8 cellular contexts compared by ENCODE assay signal in genomic region chr17:29616300-29617048, GRCh38. TPM values are rescaled to one million over a fixed set of nuclear protein-coding genes. Genes with fewer than 3 reads are reported as not detected.
DNase-seq lines count a peak whose midpoint lies in the region; ATAC-seq and TF ChIP-seq lines count a peak whose summit lies in the region.

No MANE protein-coding gene starts in this region.

- H3K27me3 Mint-ChIP-seq in activated naive CD4-positive, alpha-beta T cell treated with anti-CD3 and anti-CD28 coated beads, Interleukin-2, amount 50 U/mL, for 24 hours: no peaks in the 10 kb centered on the region
- no peaks in the 10 kb centered on the region for H3K27me3 Mint-ChIP-seq in activated T-helper 2 cell treated with anti-CD3 and anti-CD28 coated beads, Interferon-gamma antibody, Interleukin-2, Interleukin-4, amounts not matched to agents 10 μg/mL and 5 μg/mL and 100 μg/mL, durations not matched to agents 14 hours and 24 hours and 36 hours (ENCODE audit: low read depth)

- H3K9ac ChIP-seq in liver (ENCODE audit: low read depth in 1 of 2, low read length in 2 of 2): no peak overlapping the region

- TF ChIP-seq RAD21 in liver (IDR thresholded peaks at IDR 0.05): no peak

- intact Hi-C loops in activated T-helper 2 cell treated with anti-CD3 and anti-CD28 coated beads, Interferon-gamma antibody, Interleukin-2, Interleukin-4, amounts not matched to agents 10 μg/mL and 5 μg/mL and 100 μg/mL, durations not matched to agents 14 hours and 24 hours and 36 hours (cut with micrococcal nuclease): loop anchor here (1.0 to 5.0 kb wide), 5 partner anchors 27 to 316 kb away; partner anchors contain the start of genes GIT1, SSH2 and TP53I13

- no peaks in the 10 kb centered on the region for H3K9me3 Mint-ChIP-seq in activated naive CD4-positive, alpha-beta T cell treated with anti-CD3 and anti-CD28 coated beads, Interleukin-2, amount 50 U/mL, for 24 hours
- no peaks in the 10 kb centered on the region for H3K9me3 Mint-ChIP-seq in activated T-helper 2 cell treated with anti-CD3 and anti-CD28 coated beads, Interferon-gamma antibody, Interleukin-2, Interleukin-4, amounts not matched to agents 10 μg/mL and 5 μg/mL and 100 μg/mL, durations not matched to agents 14 hours and 24 hours and 36 hours

- DNase-seq in activated naive CD4-positive, alpha-beta T cell (lab: John Stamatoyannopoulos, UW): no peak
- DNase-seq in activated T-helper 2 cell treated with anti-CD3 and anti-CD28 coated beads, Interferon-gamma antibody, Interleukin-2, Interleukin-4, amounts not matched to agents 10 μg/mL and 5 μg/mL and 100 μg/mL, durations not matched to agents 14 hours and 24 hours and 36 hours (ENCODE audit: low spot score): no peak
- no peak for DNase-seq in SIG-M5 (lab: John Stamatoyannopoulos, UW)
- no peak for DNase-seq in NK-92 (lab: John Stamatoyannopoulos, UW; ENCODE audit: unreplicated experiment)

- peak overlapping the region; percentile 86 for H3K4me3 Mint-ChIP-seq in activated naive CD4-positive, alpha-beta T cell treated with anti-CD3 and anti-CD28 coated beads, Interleukin-2, amount 50 U/mL, for 24 hours
- H3K4me3 Mint-ChIP-seq in activated T-helper 2 cell treated with anti-CD3 and anti-CD28 coated beads, Interferon-gamma antibody, Interleukin-2, Interleukin-4, amounts not matched to agents 10 μg/mL and 5 μg/mL and 100 μg/mL, durations not matched to agents 14 hours and 24 hours and 36 hours (ENCODE audit: low read depth): peak overlapping the region; percentile 74

- peak; percentile 3 for TF ChIP-seq CTCF in liver (IDR thresholded peaks at IDR 0.05; ENCODE audit: low read depth, low read length, missing input control)

- H3K27ac Mint-ChIP-seq in activated naive CD4-positive, alpha-beta T cell treated with anti-CD3 and anti-CD28 coated beads, Interleukin-2, amount 50 U/mL, for 24 hours: peak overlapping the region; percentile 73
- no peak overlapping the region for H3K27ac Mint-ChIP-seq in activated T-helper 2 cell treated with anti-CD3 and anti-CD28 coated beads, Interferon-gamma antibody, Interleukin-2, Interleukin-4, amounts not matched to agents 10 μg/mL and 5 μg/mL and 100 μg/mL, durations not matched to agents 14 hours and 24 hours and 36 hours

- no peak for ATAC-seq in GM18909 (IDR thresholded peaks at IDR 0.05; ENCODE audit: poor library complexity, unreplicated experiment)

- peaks cover 37% of the 10 kb centered on the region for H3K4me1 Mint-ChIP-seq in activated naive CD4-positive, alpha-beta T cell treated with anti-CD3 and anti-CD28 coated beads, Interleukin-2, amount 50 U/mL, for 24 hours
- peaks cover 39% of the 10 kb centered on the region for H3K4me1 Mint-ChIP-seq in activated T-helper 2 cell treated with anti-CD3 and anti-CD28 coated beads, Interferon-gamma antibody, Interleukin-2, Interleukin-4, amounts not matched to agents 10 μg/mL and 5 μg/mL and 100 μg/mL, durations not matched to agents 14 hours and 24 hours and 36 hours (ENCODE audit: low read depth)

- H3K4me1 ChIP-seq in liver (ENCODE audit: control insufficient read depth in 4 of 4, insufficient read depth in 4 of 4, low read length in 3 of 4) (peaks cover 19 to 51% (median 38%) of the 10 kb centered on the region in 4 donors), thymus (ENCODE audit: control insufficient read depth, insufficient read depth, low read length) (peaks cover 43% of the 10 kb centered on the region)

- no peak overlapping the region for H3K27ac ChIP-seq in liver (ENCODE audit: low read depth in 1 of 2, low read length in 2 of 2)
- no peak overlapping the region for H3K27ac ChIP-seq in thymus (ENCODE audit: low read depth)

- H3K36me3 ChIP-seq in liver (ENCODE audit: control insufficient read depth in 4 of 4, insufficient read depth in 3 of 4, low read depth in 1 of 4, low read length in 3 of 4) (no peaks in the 10 kb centered on the region), thymus (ENCODE audit: control insufficient read depth, insufficient read depth) (no peaks in the 10 kb centered on the region)

- no peaks in the 10 kb centered on the region for H3K36me3 Mint-ChIP-seq in activated naive CD4-positive, alpha-beta T cell treated with anti-CD3 and anti-CD28 coated beads, Interleukin-2, amount 50 U/mL, for 24 hours
- H3K36me3 Mint-ChIP-seq in activated T-helper 2 cell treated with anti-CD3 and anti-CD28 coated beads, Interferon-gamma antibody, Interleukin-2, Interleukin-4, amounts not matched to agents 10 μg/mL and 5 μg/mL and 100 μg/mL, durations not matched to agents 14 hours and 24 hours and 36 hours (ENCODE audit: low read depth): no peaks in the 10 kb centered on the region

- H3K4me3 ChIP-seq in liver (ENCODE audit: low read depth in 1 of 3, low read length in 3 of 3) (no peak overlapping the region), thymus (ENCODE audit: low read length) (peak overlapping the region; percentile 53)

- H3K27me3 ChIP-seq in liver (ENCODE audit: control insufficient read depth in 4 of 4, insufficient read depth in 4 of 4, low read length in 3 of 4): peaks cover 0 to 10% (median 2%) of the 10 kb centered on the region in 4 donors
- H3K27me3 ChIP-seq in thymus (ENCODE audit: control insufficient read depth, insufficient read depth): peaks cover 25% of the 10 kb centered on the region

- 21% methylated on average over 32 of the region's 32 CpGs for WGBS in liver
- WGBS in thymus: 14% methylated on average over 32 of the region's 32 CpGs

- H3K9me3 ChIP-seq in liver (ENCODE audit: control insufficient read depth in 4 of 4, low read length in 3 of 4): no peaks in the 10 kb centered on the region
- H3K9me3 ChIP-seq in thymus (ENCODE audit: control insufficient read depth): no peaks in the 10 kb centered on the region

TF ChIP-seq in liver, 16 proteins besides CTCF, POLR2A, EP300 and RAD21 (continues in another document):
- TF ChIP-seq SP1 (IDR thresholded peaks at IDR 0.05) (no peak), EGR1 (IDR thresholded peaks at IDR 0.05; ENCODE audit: low read depth in 2 of 2) (no peak), FOXA1 (IDR thresholded peaks at IDR 0.05) (no peak), GABPA (IDR thresholded peaks at IDR 0.05 in 1 of 2, conservative IDR thresholded peaks at IDR 0.05 in 1 of 2) (no peak), ZBTB33 (IDR thresholded peaks at IDR 0.05) (no peak), RXRA (IDR thresholded peaks at IDR 0.05) (no peak), JUND (IDR thresholded peaks at IDR 0.05) (no peak)
- TF ChIP-seq, protein P1, sequence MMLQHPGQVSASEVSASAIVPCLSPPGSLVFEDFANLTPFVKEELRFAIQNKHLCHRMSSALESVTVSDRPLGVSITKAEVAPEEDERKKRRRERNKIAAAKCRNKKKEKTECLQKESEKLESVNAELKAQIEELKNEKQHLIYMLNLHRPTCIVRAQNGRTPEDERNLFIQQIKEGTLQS (IDR thresholded peaks at IDR 0.05): no peak

RNA-seq across cellular contexts. Expression of gene CORO6, which starts 6.2 kb away (rescaled TPM):
- 3.1 and 3.8 TPM in 2 replicates for total RNA-seq in activated T-helper 2 cell treated with anti-CD3 and anti-CD28 coated beads, Interferon-gamma antibody, Interleukin-2, Interleukin-4, amounts not matched to agents 10 μg/mL and 5 μg/mL and 100 μg/mL, durations not matched to agents 14 hours and 24 hours and 36 hours
- total RNA-seq in liver: 1 to 10 TPM in 1 of 2 donors, under 1 TPM in 1; 0.23 to 3.0 TPM
- polyA plus RNA-seq in liver: under 1 TPM; 0.44 to 0.75 TPM
- polyA plus RNA-seq in thymus: 17.0 TPM

RNA-seq across cellular contexts. Expression of gene ANKRD13B, which starts 23.5 kb away (rescaled TPM):
- 34.1 and 41.6 TPM in 2 replicates for total RNA-seq in activated T-helper 2 cell treated with anti-CD3 and anti-CD28 coated beads, Interferon-gamma antibody, Interleukin-2, Interleukin-4, amounts not matched to agents 10 μg/mL and 5 μg/mL and 100 μg/mL, durations not matched to agents 14 hours and 24 hours and 36 hours
- 1 to 10 TPM in 1 of 2 donors, under 1 TPM in 1; 0.50 to 1.6 TPM for total RNA-seq in liver
- polyA plus RNA-seq in liver: under 1 TPM; 0.06 to 0.52 TPM
- polyA plus RNA-seq in thymus: 2.2 TPM

RNA-seq across cellular contexts. Expression of gene GIT1, which starts 27.0 kb away (rescaled TPM):
- total RNA-seq in activated T-helper 2 cell treated with anti-CD3 and anti-CD28 coated beads, Interferon-gamma antibody, Interleukin-2, Interleukin-4, amounts not matched to agents 10 μg/mL and 5 μg/mL and 100 μg/mL, durations not matched to agents 14 hours and 24 hours and 36 hours: 67.3 and 72.4 TPM in 2 replicates
- total RNA-seq in liver: 10 to 100 TPM in 1 of 2 donors, 1 to 10 TPM in 1; 4.3 to 11.1 TPM
- polyA plus RNA-seq in liver (1 to 10 TPM; 2.2 to 5.4 TPM), thymus (33.7 TPM)

RNA-seq across cellular contexts. Expression of gene TP53I13, which starts 48.0 kb away (rescaled TPM):
- 78.2 and 84.8 TPM in 2 replicates for total RNA-seq in activated T-helper 2 cell treated with anti-CD3 and anti-CD28 coated beads, Interferon-gamma antibody, Interleukin-2, Interleukin-4, amounts not matched to agents 10 μg/mL and 5 μg/mL and 100 μg/mL, durations not matched to agents 14 hours and 24 hours and 36 hours
- 10 to 100 TPM; 15.2 to 33.7 TPM for total RNA-seq in liver
- polyA plus RNA-seq in liver (10 to 100 TPM; 12.2 to 42.6 TPM), thymus (98.2 TPM)

RNA-seq across cellular contexts. Expression of gene ABHD15, which starts 49.6 kb away (rescaled TPM):
- 19.5 and 20.2 TPM in 2 replicates for total RNA-seq in activated T-helper 2 cell treated with anti-CD3 and anti-CD28 coated beads, Interferon-gamma antibody, Interleukin-2, Interleukin-4, amounts not matched to agents 10 μg/mL and 5 μg/mL and 100 μg/mL, durations not matched to agents 14 hours and 24 hours and 36 hours
- 10 to 100 TPM in 1 of 2 donors, 1 to 10 TPM in 1; 5.6 to 25.7 TPM for total RNA-seq in liver
- polyA plus RNA-seq in liver (10 to 100 TPM in 1 of 2 donors, 1 to 10 TPM in 1; 6.6 to 14.7 TPM), thymus (7.8 TPM)

Comparison
In these comparisons a context has a peak if more than half of its experiments do, and no peak if none do; other contexts are left out.
1. RNA of gene ANKRD13B, which starts 23.5 kb away (total RNA-seq): 34.1 to 41.6 TPM in activated T-helper 2 cell treated with anti-CD3 and anti-CD28 coated beads, Interferon-gamma antibody, Interleukin-2, Interleukin-4, amounts not matched to agents 10 μg/mL and 5 μg/mL and 100 μg/mL, durations not matched to agents 14 hours and 24 hours and 36 hours; 0.50 to 1.6 TPM in liver; every median in the first group is over 10 times any median in the second.